In genomic region chr5:134148316-134148715, GRCh38 we compare ENCODE assay signal across 21 cellular contexts. TPM values are rescaled to one million over a fixed set of nuclear protein-coding genes. Genes with fewer than 3 reads are reported as not detected.
DNase-seq lines count a peak whose midpoint lies in the region; ATAC-seq lines count a peak whose summit lies in the region.
"Had no signal": no experiment of that assay in that cellular context is flagged by ENCODE, and none has a peak within 500 bp of the region (broad histone marks: within the 10 kb centered on the region; RNA-seq: fewer than 3 reads in every experiment).

No MANE protein-coding gene starts in this region.

- no peaks in the 10 kb centered on the region for H3K27me3 Mint-ChIP-seq in activated naive CD8-positive, alpha-beta T cell treated with anti-CD3 and anti-CD28 coated beads, Interleukin-2, amount 50 U/mL, for 24 hours
- H3K27me3 Mint-ChIP-seq in naive thymus-derived CD4-positive, alpha-beta T cell, result no peaks in the 10 kb centered on the region
- H3K27me3 Mint-ChIP-seq: activated B cell treated with CpG ODN at 0.5 μM for 24 hours had no signal

- peak overlapping the region; percentile 22 for H3K27ac ChIP-seq in naive thymus-derived CD4-positive, alpha-beta T cell (ENCODE audit: low read depth, low read length)
- H3K27ac ChIP-seq: esophagus muscularis mucosa, transverse colon had no signal

- CTCF ChIA-PET in naive thymus-derived CD4-positive, alpha-beta T cell (lab: Charles Lee), result interaction anchor here (0.6 to 28.5 kb wide), 8 partner anchors 11 to 109 kb away, joined by 4 to 394 read pairs (median 10); partner anchors contain the start of gene TCF7

- POLR2A ChIA-PET in naive thymus-derived CD4-positive, alpha-beta T cell (lab: Charles Lee), result interaction anchor here (0.8 to 48.2 kb wide), 7 partner anchors 8 to 122 kb away, joined by 3 to 1333 read pairs (median 9); partner anchors contain the start of gene SKP1

- peaks cover 44% of the 10 kb centered on the region for H3K4me1 Mint-ChIP-seq in activated naive CD8-positive, alpha-beta T cell treated with anti-CD3 and anti-CD28 coated beads, Interleukin-2, amount 50 U/mL, for 24 hours
- peaks cover 33 to 80% (median 57%) of the 10 kb centered on the region in 7 donors for H3K4me1 Mint-ChIP-seq in naive thymus-derived CD4-positive, alpha-beta T cell

- H3K4me3 Mint-ChIP-seq in activated naive CD8-positive, alpha-beta T cell treated with anti-CD3 and anti-CD28 coated beads, Interleukin-2, amount 50 U/mL, for 24 hours, result no peak overlapping the region
- H3K4me3 Mint-ChIP-seq in naive thymus-derived CD4-positive, alpha-beta T cell, result peak overlapping the region in 2 of 10 donors; percentile 51 to 54
- H3K4me3 Mint-ChIP-seq: activated B cell treated with CpG ODN at 0.5 μM for 24 hours had no signal

- H3K27me3 ChIP-seq in naive thymus-derived CD4-positive, alpha-beta T cell (ENCODE audit: control insufficient read depth in 2 of 2, insufficient read depth in 2 of 2, low read length in 2 of 2), result no peaks in the 10 kb centered on the region
- H3K27me3 ChIP-seq: esophagus muscularis mucosa, pancreas, transverse colon had no signal

- intact Hi-C loops in naive thymus-derived CD4-positive, alpha-beta T cell (cut with micrococcal nuclease), result no loop called here

- H3K36me3 Mint-ChIP-seq in activated naive CD8-positive, alpha-beta T cell treated with anti-CD3 and anti-CD28 coated beads, Interleukin-2, amount 50 U/mL, for 24 hours (ENCODE audit: low read depth), result peaks cover 45% of the 10 kb centered on the region
- H3K36me3 Mint-ChIP-seq in naive thymus-derived CD4-positive, alpha-beta T cell, result peaks cover 0 to 42% (median 32%) of the 10 kb centered on the region in 5 donors

- peaks cover 5 to 43% of the 10 kb centered on the region in 2 donors for H3K4me1 ChIP-seq in naive thymus-derived CD4-positive, alpha-beta T cell (ENCODE audit: control insufficient read depth in 2 of 2, insufficient read depth in 2 of 2, low read length in 2 of 2)

- no peak overlapping the region for H3K4me3 ChIP-seq in naive thymus-derived CD4-positive, alpha-beta T cell (ENCODE audit: low read length)
- H3K4me3 ChIP-seq: esophagus muscularis mucosa, mucosa of descending colon, pancreas, skin epidermis, transverse colon had no signal

- DNase-seq in activated CD8-positive, alpha-beta memory T cell treated with anti-CD3 and anti-CD28 coated beads for 24 hours, result peak; percentile 49
- DNase-seq in activated CD8-positive, alpha-beta memory T cell treated with anti-CD3 and anti-CD28 coated beads, Interleukin-2, amount 50 U/mL, for 48 hours, result no peak
- peak; percentile 14 for DNase-seq in DMS53 treated with DMSO at 0.1 percent for 48 hours (lab: John Stamatoyannopoulos, UW; ENCODE audit: unreplicated experiment)
- DNase-seq in activated naive CD8-positive, alpha-beta T cell treated with anti-CD3 and anti-CD28 coated beads, Interleukin-2, amount 50 U/mL, for 24 hours, result no peak
- peak in 4 of 9 donors; percentile 12 to 49 (median 42) for DNase-seq in naive thymus-derived CD4-positive, alpha-beta T cell
- DNase-seq in stimulated activated CD4-positive, alpha-beta T cell treated with anti-CD3 and anti-CD28 coated beads, Interleukin-1b, Interleukin-23, amount 100 ng/mL, for 48 hours, result no peak
- DNase-seq in GM19238 (ENCODE audit: insufficient read length, low spot score), result no peak
- DNase-seq: ACHN, activated B cell treated with CpG ODN at 0.5 μM for 24 hours, aorta, cortex of kidney, GDM1, mucosa of descending colon, NCI-H187 treated with DMSO at 0.1 percent for 48 hours, NCI-H82, T-helper 1 cell, transverse colon had no signal

- H3K9me3 Mint-ChIP-seq in activated naive CD8-positive, alpha-beta T cell treated with anti-CD3 and anti-CD28 coated beads, Interleukin-2, amount 50 U/mL, for 24 hours, result no peaks in the 10 kb centered on the region
- peaks cover 0 to 4% (median 0%) of the 10 kb centered on the region in 11 donors for H3K9me3 Mint-ChIP-seq in naive thymus-derived CD4-positive, alpha-beta T cell
- H3K9me3 Mint-ChIP-seq: activated B cell treated with CpG ODN at 0.5 μM for 24 hours had no signal

- peaks cover 26 to 56% (median 39%) of the 10 kb centered on the region in 3 experiments for H3K36me3 ChIP-seq in naive thymus-derived CD4-positive, alpha-beta T cell (ENCODE audit: control insufficient read depth in 2 of 3, insufficient read depth in 3 of 3, low read length in 3 of 3)

- no peaks in the 10 kb centered on the region for H3K9me3 ChIP-seq in naive thymus-derived CD4-positive, alpha-beta T cell (ENCODE audit: control insufficient read depth in 2 of 3, low read length in 3 of 3)
- H3K9me3 ChIP-seq: esophagus muscularis mucosa, mucosa of descending colon, pancreas, transverse colon had no signal

- ATAC-seq in activated naive CD8-positive, alpha-beta T cell treated with anti-CD3 and anti-CD28 coated beads, Interleukin-2, amount 50 U/mL, for 24 hours, result no peak
- no peak for ATAC-seq in naive thymus-derived CD4-positive, alpha-beta T cell
- no peak for ATAC-seq in GM19328 (IDR thresholded peaks at IDR 0.05; ENCODE audit: unreplicated experiment)
- ATAC-seq: mucosa of descending colon, pancreas had no signal

- peak overlapping the region; percentile 44 for H3K27ac Mint-ChIP-seq in activated naive CD8-positive, alpha-beta T cell treated with anti-CD3 and anti-CD28 coated beads, Interleukin-2, amount 50 U/mL, for 24 hours
- peak overlapping the region; percentile 17 to 90 (median 80) for H3K27ac Mint-ChIP-seq in naive thymus-derived CD4-positive, alpha-beta T cell
- H3K27ac Mint-ChIP-seq: activated B cell treated with CpG ODN at 0.5 μM for 24 hours had no signal

RNA-seq across cellular contexts. Expression of gene SKP1, which starts 28.4 kb away (rescaled TPM):
- total RNA-seq in naive thymus-derived CD4-positive, alpha-beta T cell, result 100 to 1,000 TPM; 224 to 287 (median 268) TPM
- polyA plus RNA-seq in naive thymus-derived CD4-positive, alpha-beta T cell, result 1,000 to 10,000 TPM; 1,257 to 1,361 TPM

RNA-seq across cellular contexts. Expression of gene TCF7, which starts 33.8 kb away (rescaled TPM):
- 1,000 to 10,000 TPM in 2 of 5 experiments, 100 to 1,000 TPM in 3; 203 to 1,066 (median 643) TPM for total RNA-seq in naive thymus-derived CD4-positive, alpha-beta T cell
- polyA plus RNA-seq in naive thymus-derived CD4-positive, alpha-beta T cell, result 100 to 1,000 TPM; 356 to 560 TPM

Comparison
In these comparisons a context has a peak if more than half of its experiments do, and no peak if none do; other contexts are left out.
1. DNase-seq: peak in activated CD8-positive, alpha-beta memory T cell treated with anti-CD3 and anti-CD28 coated beads for 24 hours (single experiment) and DMS53 treated with DMSO at 0.1 percent for 48 hours (single experiment); none in activated CD8-positive, alpha-beta memory T cell treated with anti-CD3 and anti-CD28 coated beads, Interleukin-2, amount 50 U/mL, for 48 hours (single experiment), activated naive CD8-positive, alpha-beta T cell treated with anti-CD3 and anti-CD28 coated beads, Interleukin-2, amount 50 U/mL, for 24 hours (single experiment), stimulated activated CD4-positive, alpha-beta T cell treated with anti-CD3 and anti-CD28 coated beads, Interleukin-1b, Interleukin-23, amount 100 ng/mL, for 48 hours (single experiment) and GM19238 (single experiment).